In the genomic region with DNA sequence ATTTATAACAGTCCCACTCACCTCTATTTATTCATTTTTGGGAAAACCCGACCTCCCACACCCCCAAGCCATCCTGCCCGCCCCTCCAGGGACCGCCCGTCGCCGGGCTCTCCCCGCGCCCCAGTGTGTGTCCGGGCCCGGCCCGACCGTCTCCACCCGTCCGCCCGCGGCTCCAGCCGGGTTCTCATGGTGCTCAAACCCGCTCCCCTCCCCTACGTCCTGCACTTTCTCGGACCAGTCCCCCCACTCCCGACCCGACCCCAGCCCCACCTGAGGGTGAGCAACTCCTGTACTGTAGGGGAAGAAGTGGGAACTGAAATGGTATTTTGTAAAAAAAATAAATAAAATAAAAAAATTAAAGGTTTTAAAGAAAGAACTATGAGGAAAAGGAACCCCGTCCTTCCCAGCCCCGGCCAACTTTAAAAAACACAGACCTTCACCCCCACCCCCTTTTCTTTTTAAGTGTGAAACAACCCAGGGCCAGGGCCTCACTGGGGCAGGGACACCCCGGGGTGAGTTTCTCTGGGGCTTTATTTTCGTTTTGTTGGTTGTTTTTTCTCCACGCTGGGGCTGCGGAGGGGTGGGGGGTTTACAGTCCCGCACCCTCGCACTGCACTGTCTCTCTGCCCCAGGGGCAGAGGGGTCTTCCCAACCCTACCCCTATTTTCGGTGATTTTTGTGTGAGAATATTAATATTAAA, we compare ENCODE assay signal across 10 cellular contexts. TPM values are rescaled to one million over a fixed set of nuclear protein-coding genes. Genes with fewer than 3 reads are reported as not detected.
DNase-seq lines count a peak whose midpoint lies in the region; ATAC-seq, FAIRE-seq and TF ChIP-seq lines count a peak whose summit lies in the region.
"Had no signal": no experiment of that assay in that cellular context is flagged by ENCODE, and none has a peak within 500 bp of the region (broad histone marks: within the 10 kb centered on the region; RNA-seq: fewer than 3 reads in every experiment).

No MANE protein-coding gene starts in this region.

- no peak overlapping the region for H3K27ac Mint-ChIP-seq in WTC11

- no peaks in the 10 kb centered on the region for H3K9me3 ChIP-seq in HepG2 (ENCODE audit: low read length)
- H3K9me3 ChIP-seq: prostate gland had no signal

- H3K79me2 ChIP-seq in HepG2 (ENCODE audit: insufficient read depth, low read length), result peaks cover 8% of the 10 kb centered on the region

- POLR2A ChIA-PET in WTC11 (lab: Charles Lee) (interaction anchor here (1.0 kb wide), 1 partner anchor 18 kb away, joined by 5 read pairs; no protein-coding TSS in a partner anchor), HepG2 (lab: Yijun Ruan, JAX) (no interaction called here)

- no peaks in the 10 kb centered on the region; a peak in 1 of 5 replicates for H3K27me3 ChIP-seq in HepG2 (ENCODE audit: control insufficient read depth in 1 of 2, insufficient read depth in 2 of 2, low read length in 2 of 2)
- H3K27me3 ChIP-seq: dorsolateral prefrontal cortex had no signal

- no peak overlapping the region for H3K4me2 ChIP-seq in HepG2 (ENCODE audit: low read depth, low read length)

- no peak for ATAC-seq in WTC11
- ATAC-seq in HepG2, result no peak

- H2AFZ ChIP-seq in HepG2 (ENCODE audit: low read length), result no peak overlapping the region

- no peak for TF ChIP-seq POLR2A in HepG2 (IDR thresholded peaks at IDR 0.05; ENCODE audit: insufficient read depth in 1 of 2, low read depth in 2 of 2, low read length in 2 of 2)

- in situ Hi-C loops in HepG2 (cut with HindIII; ENCODE audit: extremely low pct_ligation_motif_present, low pct_unique_long_range_greater_than_20kb), result no loop called here

- TF ChIP-seq CTCF in 22Rv1 (IDR thresholded peaks at IDR 0.05) (no peak), WTC11 (IDR thresholded peaks at IDR 0.05) (no peak), HepG2 (CRISPR knock-in tag; IDR thresholded peaks at IDR 0.05) (no peak)

- TF ChIP-seq RAD21 in HepG2 (CRISPR knock-in tag; IDR thresholded peaks at IDR 0.05), result no peak

- H3K4me1 ChIP-seq in HepG2 (ENCODE audit: insufficient read depth, low read length), result peaks cover 22% of the 10 kb centered on the region

- peak overlapping the region; percentile 63 for H3K4me3 Mint-ChIP-seq in WTC11

- intact Hi-C loops in HepG2 (cut with micrococcal nuclease; ENCODE audit: unreplicated experiment), result no loop called here

- H3K4me1 Mint-ChIP-seq in WTC11, result peaks cover 38% of the 10 kb centered on the region

- 95% methylated on average over 31 of the region's 31 CpGs for WGBS in HepG2 (ENCODE audit: low lambda C conversion rate)

- H3K27me3 Mint-ChIP-seq in WTC11 (ENCODE audit: low read depth), result peaks cover 30% of the 10 kb centered on the region

- peaks cover 7% of the 10 kb centered on the region for H4K20me1 ChIP-seq in HepG2 (ENCODE audit: insufficient read depth, low read length)

- TF ChIP-seq EP300 in HepG2 (IDR thresholded peaks at IDR 0.05; ENCODE audit: low read depth in 2 of 2, low read length in 2 of 2), result no peak
- TF ChIP-seq EP300 in HepG2 (CRISPR knock-in tag; IDR thresholded peaks at IDR 0.05; ENCODE audit: borderline replicate concordance), result no peak

- peak; percentile 43 for DNase-seq in WTC11 (ENCODE audit: low spot score)
- DNase-seq in HepG2 (ENCODE audit: low spot score), result no peak
- DNase-seq in GM03348 (ENCODE audit: low spot score), result no peak
- no peak for DNase-seq in NCI-H1092 (lab: John Stamatoyannopoulos, UW)
- DNase-seq in NK-92 treated with Interleukin-12 subunit alpha and Interleukin-12 subunit beta, amount 100 ng/mL, for 24 hours (lab: John Stamatoyannopoulos, UW), result no peak
- DNase-seq: C1 segment of cervical spinal cord, dorsolateral prefrontal cortex, NCI-H526 had no signal

- BruUV-seq in HepG2 (replicated peaks; lab: Mats Ljungman, UMichigan), result no TSS peak

- peak overlapping the region; percentile 98 for H3K27ac ChIP-seq in 22Rv1
- H3K27ac ChIP-seq in HepG2 (ENCODE audit: extremely low read length, insufficient read depth, low read length), result no peak overlapping the region

- H3K9me3 Mint-ChIP-seq in WTC11, result no peaks in the 10 kb centered on the region

- H3K36me3 Mint-ChIP-seq in WTC11, result no peaks in the 10 kb centered on the region

- CTCF ChIA-PET in WTC11 (lab: Charles Lee) (interaction anchor here (1.2 kb wide), 1 partner anchor 134 kb away, joined by 3 read pairs; no protein-coding TSS in a partner anchor), HepG2 (lab: Yijun Ruan, JAX; ENCODE audit: low intra/inter-chr PET ratio, low total read pairs) (interaction anchor here (0.5 kb wide), 1 partner anchor 118 kb away, joined by 3 read pairs; no protein-coding TSS in a partner anchor)

- no peak for FAIRE-seq in HepG2 (lab: Jason Lieb, UNC)

- H3K36me3 ChIP-seq in HepG2 (replicated peaks in 1 of 2; ENCODE audit: control insufficient read depth in 1 of 2, insufficient read depth in 2 of 2, low read length in 2 of 2), result peaks cover 18 to 38% of the 10 kb centered on the region in 2 experiments

- H3K4me3 ChIP-seq in HepG2 (replicated peaks in 1 of 3; ENCODE audit: insufficient read depth in 1 of 3, low read depth in 2 of 3, low read length in 3 of 3), result no peak overlapping the region

- no peak overlapping the region for H3K9ac ChIP-seq in HepG2 (ENCODE audit: insufficient read depth, low read depth, low read length)

RNA-seq across cellular contexts. Expression of gene TMEM88, which starts 0.6 kb away (rescaled TPM):
- 2.9 to 3.9 TPM (median 3.6 TPM) in 3 replicates for total RNA-seq in WTC11 (2021)
- 0.31 TPM in 1 of 2 replicates, not detected in the other for total RNA-seq in HepG2 (2016; rRNA removed; fragmentation: Illumina TruSeq; extraction: Trizol)
- total RNA-seq in HepG2 (2016; cell fraction: cytosol; rRNA removed; fragmentation: Illumina TruSeq; extraction: Trizol; ENCODE audit: low read depth), result not detected in 2 replicates
- total RNA-seq in HepG2 (2016; cell fraction: insoluble cytoplasmic fraction; rRNA removed; fragmentation: Illumina TruSeq; extraction: Trizol), result 0.19 TPM in 1 of 2 replicates, not detected in the other
- total RNA-seq in HepG2 (2016; cell fraction: membrane; rRNA removed; fragmentation: Illumina TruSeq; extraction: Trizol), result not detected in 2 replicates
- 1.1 TPM in 1 of 2 replicates, not detected in the other for total RNA-seq in HepG2 (2016; cell fraction: nucleus; rRNA removed; fragmentation: Illumina TruSeq; extraction: Trizol)
- polyA plus RNA-seq in HepG2 (2011; rRNA removed), result 0.66 and 0.84 TPM in 2 replicates
- polyA plus RNA-seq in HepG2 (2011; cell fraction: cytosol; rRNA removed), result 0.08 and 0.43 TPM in 2 replicates
- polyA plus RNA-seq in HepG2 (2011; cell fraction: nucleus; rRNA removed), result 7.3 and 9.6 TPM in 2 replicates
- polyA plus RNA-seq in HepG2 (2012), result 0.51 and 1.9 TPM in 2 replicates
- 0.26 and 0.33 TPM in 2 replicates for polyA plus RNA-seq in HepG2 (2016; cell fraction: cytosol; fragmentation: Illumina TruSeq; extraction: Trizol; ENCODE audit: low read depth)
- 0.28 and 0.30 TPM in 2 replicates for polyA plus RNA-seq in HepG2 (2016; cell fraction: insoluble cytoplasmic fraction; fragmentation: Illumina TruSeq; extraction: Trizol; ENCODE audit: low read depth)
- polyA plus RNA-seq in HepG2 (2016; cell fraction: membrane; fragmentation: Illumina TruSeq; extraction: Trizol; ENCODE audit: low read depth), result 0.23 and 0.27 TPM in 2 replicates
- 4.6 and 6.5 TPM in 2 replicates for polyA plus RNA-seq in HepG2 (2016; cell fraction: nucleus; fragmentation: Illumina TruSeq; extraction: Trizol; ENCODE audit: insufficient read depth, low read depth)
- polyA minus RNA-seq in HepG2 (2011; rRNA and poly(A)+ RNA removed; ENCODE audit: low replicate concordance), result 0.36 TPM in 1 of 2 replicates, not detected in the other
- polyA minus RNA-seq in HepG2 (2011; cell fraction: cytosol; rRNA and poly(A)+ RNA removed), result not detected in 2 replicates
- polyA minus RNA-seq in HepG2 (2011; cell fraction: nucleus; rRNA and poly(A)+ RNA removed), result 1.3 and 2.7 TPM in 2 replicates

RNA-seq across cellular contexts. Expression of gene NAA38, which starts 3.1 kb away (rescaled TPM):
- total RNA-seq in WTC11 (2021) (41.8 to 46.3 TPM (median 43.4 TPM) in 3 replicates), HepG2 (2016; rRNA removed; fragmentation: Illumina TruSeq; extraction: Trizol) (91.6 and 105 TPM in 2 replicates)
- 62.3 and 74.3 TPM in 2 replicates for total RNA-seq in HepG2 (2016; cell fraction: cytosol; rRNA removed; fragmentation: Illumina TruSeq; extraction: Trizol; ENCODE audit: low read depth)
- 94.6 and 120 TPM in 2 replicates for total RNA-seq in HepG2 (2016; cell fraction: insoluble cytoplasmic fraction; rRNA removed; fragmentation: Illumina TruSeq; extraction: Trizol)
- total RNA-seq in HepG2 (2016; cell fraction: membrane; rRNA removed; fragmentation: Illumina TruSeq; extraction: Trizol), result 54.2 and 67.7 TPM in 2 replicates
- 37.3 and 42.0 TPM in 2 replicates for total RNA-seq in HepG2 (2016; cell fraction: nucleus; rRNA removed; fragmentation: Illumina TruSeq; extraction: Trizol)
- 43.9 and 46.9 TPM in 2 replicates for polyA plus RNA-seq in HepG2 (2011; rRNA removed)
- polyA plus RNA-seq in HepG2 (2011; cell fraction: cytosol; rRNA removed), result 35.2 and 66.3 TPM in 2 replicates
- 36.8 and 49.2 TPM in 2 replicates for polyA plus RNA-seq in HepG2 (2011; cell fraction: nucleus; rRNA removed)
- polyA plus RNA-seq in HepG2 (2012), result 19.2 and 22.5 TPM in 2 replicates
- polyA plus RNA-seq in HepG2 (2016; cell fraction: cytosol; fragmentation: Illumina TruSeq; extraction: Trizol; ENCODE audit: low read depth), result 53.8 and 75.0 TPM in 2 replicates
- 69.5 and 79.8 TPM in 2 replicates for polyA plus RNA-seq in HepG2 (2016; cell fraction: insoluble cytoplasmic fraction; fragmentation: Illumina TruSeq; extraction: Trizol; ENCODE audit: low read depth)
- 39.8 and 49.0 TPM in 2 replicates for polyA plus RNA-seq in HepG2 (2016; cell fraction: membrane; fragmentation: Illumina TruSeq; extraction: Trizol; ENCODE audit: low read depth)
- 46.6 and 50.5 TPM in 2 replicates for polyA plus RNA-seq in HepG2 (2016; cell fraction: nucleus; fragmentation: Illumina TruSeq; extraction: Trizol; ENCODE audit: insufficient read depth, low read depth)
- polyA minus RNA-seq in HepG2 (2011; rRNA and poly(A)+ RNA removed; ENCODE audit: low replicate concordance), result 21.5 and 58.0 TPM in 2 replicates
- 35.5 and 51.8 TPM in 2 replicates for polyA minus RNA-seq in HepG2 (2011; cell fraction: cytosol; rRNA and poly(A)+ RNA removed)
- 13.3 and 23.4 TPM in 2 replicates for polyA minus RNA-seq in HepG2 (2011; cell fraction: nucleus; rRNA and poly(A)+ RNA removed)

RNA-seq across cellular contexts. Expression of gene CYB5D1, which starts 3.6 kb away (rescaled TPM):
- total RNA-seq in WTC11 (2021) (14.0 to 15.2 TPM (median 14.3 TPM) in 3 replicates), HepG2 (2016; rRNA removed; fragmentation: Illumina TruSeq; extraction: Trizol) (17.0 and 21.4 TPM in 2 replicates)
- 1.1 TPM in 2 replicates for total RNA-seq in HepG2 (2016; cell fraction: cytosol; rRNA removed; fragmentation: Illumina TruSeq; extraction: Trizol; ENCODE audit: low read depth)
- total RNA-seq in HepG2 (2016; cell fraction: insoluble cytoplasmic fraction; rRNA removed; fragmentation: Illumina TruSeq; extraction: Trizol), result 16.9 and 20.4 TPM in 2 replicates
- total RNA-seq in HepG2 (2016; cell fraction: membrane; rRNA removed; fragmentation: Illumina TruSeq; extraction: Trizol), result 9.5 and 12.3 TPM in 2 replicates
- total RNA-seq in HepG2 (2016; cell fraction: nucleus; rRNA removed; fragmentation: Illumina TruSeq; extraction: Trizol), result 9.1 and 10.0 TPM in 2 replicates
- polyA plus RNA-seq in HepG2 (2011; rRNA removed), result 7.9 and 8.9 TPM in 2 replicates
- 7.7 and 8.1 TPM in 2 replicates for polyA plus RNA-seq in HepG2 (2011; cell fraction: cytosol; rRNA removed)
- 7.1 and 7.3 TPM in 2 replicates for polyA plus RNA-seq in HepG2 (2011; cell fraction: nucleus; rRNA removed)
- 5.1 and 7.4 TPM in 2 replicates for polyA plus RNA-seq in HepG2 (2012)
- 1.4 and 1.9 TPM in 2 replicates for polyA plus RNA-seq in HepG2 (2016; cell fraction: cytosol; fragmentation: Illumina TruSeq; extraction: Trizol; ENCODE audit: low read depth)
- polyA plus RNA-seq in HepG2 (2016; cell fraction: insoluble cytoplasmic fraction; fragmentation: Illumina TruSeq; extraction: Trizol; ENCODE audit: low read depth), result 20.6 and 21.0 TPM in 2 replicates
- 6.2 and 7.1 TPM in 2 replicates for polyA plus RNA-seq in HepG2 (2016; cell fraction: membrane; fragmentation: Illumina TruSeq; extraction: Trizol; ENCODE audit: low read depth)
- 14.1 and 14.8 TPM in 2 replicates for polyA plus RNA-seq in HepG2 (2016; cell fraction: nucleus; fragmentation: Illumina TruSeq; extraction: Trizol; ENCODE audit: insufficient read depth, low read depth)
- polyA minus RNA-seq in HepG2 (2011; rRNA and poly(A)+ RNA removed; ENCODE audit: low replicate concordance), result 9.3 and 30.2 TPM in 2 replicates
- polyA minus RNA-seq in HepG2 (2011; cell fraction: cytosol; rRNA and poly(A)+ RNA removed), result 4.3 and 5.6 TPM in 2 replicates
- 4.2 and 6.0 TPM in 2 replicates for polyA minus RNA-seq in HepG2 (2011; cell fraction: nucleus; rRNA and poly(A)+ RNA removed)

RNA-seq across cellular contexts. Expression of gene KDM6B, which starts 20.2 kb away (rescaled TPM):
- total RNA-seq in WTC11 (2021) (13.2 to 16.1 TPM (median 15.8 TPM) in 3 replicates), HepG2 (2016; rRNA removed; fragmentation: Illumina TruSeq; extraction: Trizol) (2.1 and 2.2 TPM in 2 replicates)
- 0.30 and 1.9 TPM in 2 replicates for total RNA-seq in HepG2 (2016; cell fraction: cytosol; rRNA removed; fragmentation: Illumina TruSeq; extraction: Trizol; ENCODE audit: low read depth)
- 1.3 and 1.6 TPM in 2 replicates for total RNA-seq in HepG2 (2016; cell fraction: insoluble cytoplasmic fraction; rRNA removed; fragmentation: Illumina TruSeq; extraction: Trizol)
- 1.7 and 3.1 TPM in 2 replicates for total RNA-seq in HepG2 (2016; cell fraction: membrane; rRNA removed; fragmentation: Illumina TruSeq; extraction: Trizol)
- 5.8 and 6.2 TPM in 2 replicates for total RNA-seq in HepG2 (2016; cell fraction: nucleus; rRNA removed; fragmentation: Illumina TruSeq; extraction: Trizol)
- polyA plus RNA-seq in HepG2 (2011; rRNA removed), result 1.3 and 1.9 TPM in 2 replicates
- 0.42 and 0.82 TPM in 2 replicates for polyA plus RNA-seq in HepG2 (2011; cell fraction: cytosol; rRNA removed)
- polyA plus RNA-seq in HepG2 (2011; cell fraction: nucleus; rRNA removed), result 18.1 and 23.2 TPM in 2 replicates
- 8.4 and 13.6 TPM in 2 replicates for polyA plus RNA-seq in HepG2 (2012)
- polyA plus RNA-seq in HepG2 (2016; cell fraction: cytosol; fragmentation: Illumina TruSeq; extraction: Trizol; ENCODE audit: low read depth), result 0.37 and 0.83 TPM in 2 replicates
- polyA plus RNA-seq in HepG2 (2016; cell fraction: insoluble cytoplasmic fraction; fragmentation: Illumina TruSeq; extraction: Trizol; ENCODE audit: low read depth), result 2.4 and 4.0 TPM in 2 replicates
- 0.80 and 1.7 TPM in 2 replicates for polyA plus RNA-seq in HepG2 (2016; cell fraction: membrane; fragmentation: Illumina TruSeq; extraction: Trizol; ENCODE audit: low read depth)
- polyA plus RNA-seq in HepG2 (2016; cell fraction: nucleus; fragmentation: Illumina TruSeq; extraction: Trizol; ENCODE audit: insufficient read depth, low read depth), result 21.8 and 22.9 TPM in 2 replicates
- 3.6 and 8.2 TPM in 2 replicates for polyA minus RNA-seq in HepG2 (2011; rRNA and poly(A)+ RNA removed; ENCODE audit: low replicate concordance)
- polyA minus RNA-seq in HepG2 (2011; cell fraction: cytosol; rRNA and poly(A)+ RNA removed), result 2.2 and 3.8 TPM in 2 replicates
- polyA minus RNA-seq in HepG2 (2011; cell fraction: nucleus; rRNA and poly(A)+ RNA removed), result 18.7 and 21.1 TPM in 2 replicates

RNA-seq across cellular contexts. Expression of gene CHD3, which starts 34.4 kb away (rescaled TPM):
- total RNA-seq in WTC11 (2021), result 38.9 to 42.0 TPM (median 39.5 TPM) in 3 replicates
- 3.3 and 3.7 TPM in 2 replicates for total RNA-seq in HepG2 (2016; rRNA removed; fragmentation: Illumina TruSeq; extraction: Trizol)
- 0.20 and 0.53 TPM in 2 replicates for total RNA-seq in HepG2 (2016; cell fraction: cytosol; rRNA removed; fragmentation: Illumina TruSeq; extraction: Trizol; ENCODE audit: low read depth)
- total RNA-seq in HepG2 (2016; cell fraction: insoluble cytoplasmic fraction; rRNA removed; fragmentation: Illumina TruSeq; extraction: Trizol), result 1.6 and 3.6 TPM in 2 replicates
- total RNA-seq in HepG2 (2016; cell fraction: membrane; rRNA removed; fragmentation: Illumina TruSeq; extraction: Trizol), result 1.1 and 3.2 TPM in 2 replicates
- total RNA-seq in HepG2 (2016; cell fraction: nucleus; rRNA removed; fragmentation: Illumina TruSeq; extraction: Trizol), result 4.7 and 9.3 TPM in 2 replicates
- polyA plus RNA-seq in HepG2 (2011; rRNA removed), result 2.7 and 3.3 TPM in 2 replicates
- 1.8 and 1.9 TPM in 2 replicates for polyA plus RNA-seq in HepG2 (2011; cell fraction: cytosol; rRNA removed)
- polyA plus RNA-seq in HepG2 (2011; cell fraction: nucleus; rRNA removed), result 21.5 and 21.6 TPM in 2 replicates
- 6.4 and 10.0 TPM in 2 replicates for polyA plus RNA-seq in HepG2 (2012)
- 0.57 and 0.75 TPM in 2 replicates for polyA plus RNA-seq in HepG2 (2016; cell fraction: cytosol; fragmentation: Illumina TruSeq; extraction: Trizol; ENCODE audit: low read depth)
- polyA plus RNA-seq in HepG2 (2016; cell fraction: insoluble cytoplasmic fraction; fragmentation: Illumina TruSeq; extraction: Trizol; ENCODE audit: low read depth), result 1.8 and 5.2 TPM in 2 replicates
- 1.1 and 1.3 TPM in 2 replicates for polyA plus RNA-seq in HepG2 (2016; cell fraction: membrane; fragmentation: Illumina TruSeq; extraction: Trizol; ENCODE audit: low read depth)
- 15.5 and 16.4 TPM in 2 replicates for polyA plus RNA-seq in HepG2 (2016; cell fraction: nucleus; fragmentation: Illumina TruSeq; extraction: Trizol; ENCODE audit: insufficient read depth, low read depth)
- 8.0 and 73.1 TPM in 2 replicates for polyA minus RNA-seq in HepG2 (2011; rRNA and poly(A)+ RNA removed; ENCODE audit: low replicate concordance)
- polyA minus RNA-seq in HepG2 (2011; cell fraction: cytosol; rRNA and poly(A)+ RNA removed), result 3.3 and 3.9 TPM in 2 replicates
- 9.1 and 12.4 TPM in 2 replicates for polyA minus RNA-seq in HepG2 (2011; cell fraction: nucleus; rRNA and poly(A)+ RNA removed)
